In the genomic region with DNA sequence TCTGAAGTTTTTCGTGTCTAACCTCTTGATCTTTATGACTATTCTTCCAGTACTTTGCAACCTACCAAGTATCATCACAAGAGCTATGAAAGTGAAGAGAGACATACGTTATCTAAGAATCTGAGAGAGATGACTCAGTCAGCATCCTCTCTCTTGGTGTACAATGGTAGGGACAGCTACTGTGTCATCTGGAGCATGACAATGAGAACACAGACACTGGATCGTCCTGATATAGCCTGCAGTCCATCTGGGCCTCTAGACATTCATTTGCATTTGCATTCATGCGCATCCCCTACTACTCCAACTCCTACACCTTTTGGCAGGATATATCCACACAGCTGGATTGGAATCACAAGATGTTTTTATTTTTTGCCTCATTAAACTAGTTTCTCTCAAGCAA, we compare ENCODE assay signal across 10 cellular contexts.
DNase-seq lines count a peak whose midpoint lies in the region; ATAC-seq and TF ChIP-seq lines count a peak whose summit lies in the region.
"Had no signal": no experiment of that assay in that cellular context is flagged by ENCODE, and none has a peak within 500 bp of the region (broad histone marks: within the 10 kb centered on the region; RNA-seq: fewer than 3 reads in every experiment).

No MANE protein-coding gene starts in this region.

- no peak overlapping the region for H3K27ac Mint-ChIP-seq in activated T-helper 17 cell treated with anti-CD3 and anti-CD28 coated beads, Interleukin-2, amount 50 U/mL, for 72 hours
- H3K27ac Mint-ChIP-seq in CD14-positive monocyte, result no peak overlapping the region

- no peak for TF ChIP-seq EP300 in ovary (IDR thresholded peaks at IDR 0.05)

- DNase-seq in kidney tubule cell (ENCODE audit: low spot score) (no peak), CD14-positive monocyte (ENCODE audit: low spot score) (no peak), NCI-H1694 treated with DMSO at 0.1 percent for 48 hours (lab: John Stamatoyannopoulos, UW) (no peak), ovary (no peak)
- DNase-seq: activated gamma-delta T cell treated with Interleukin-2 at 50 U/mL for 16 hours; effector CD4-positive, alpha-beta T cell had no signal

- peaks cover 24% of the 10 kb centered on the region for H3K27me3 Mint-ChIP-seq in activated T-helper 17 cell treated with anti-CD3 and anti-CD28 coated beads, Interleukin-2, amount 50 U/mL, for 72 hours
- peaks cover 1 to 3% (median 2%) of the 10 kb centered on the region in 3 donors for H3K27me3 Mint-ChIP-seq in CD14-positive monocyte (ENCODE audit: low read depth in 3 of 3)

- no peaks in the 10 kb centered on the region for H3K36me3 ChIP-seq in ovary

- intact Hi-C loops in CD14-positive monocyte (cut with micrococcal nuclease), result no loop called here
- intact Hi-C loops in ovary (cut with DNase I), result loop anchor here in 1 of 4 donors (10.0 kb wide), 1 partner anchor 673 kb away; no protein-coding TSS in a partner anchor

- no peaks in the 10 kb centered on the region for H3K27me3 ChIP-seq in ovary

- no peaks in the 10 kb centered on the region for H3K9me3 Mint-ChIP-seq in activated T-helper 17 cell treated with anti-CD3 and anti-CD28 coated beads, Interleukin-2, amount 50 U/mL, for 72 hours
- peaks cover 0 to 2% (median 0%) of the 10 kb centered on the region in 7 donors for H3K9me3 Mint-ChIP-seq in CD14-positive monocyte

- TF ChIP-seq CTCF in CD14-positive monocyte (IDR thresholded peaks at IDR 0.05) (no peak), ovary (IDR thresholded peaks at IDR 0.05) (no peak)

- 28 to 45% (median 33%) methylated on average over 4 of the region's 4 CpGs for WGBS in ovary, 3 donors

- no peaks in the 10 kb centered on the region for H3K4me1 ChIP-seq in ovary (ENCODE audit: insufficient read depth)

- H3K4me3 ChIP-seq in ovary, result no peak overlapping the region

- no peaks in the 10 kb centered on the region for H3K4me1 Mint-ChIP-seq in activated T-helper 17 cell treated with anti-CD3 and anti-CD28 coated beads, Interleukin-2, amount 50 U/mL, for 72 hours
- no peaks in the 10 kb centered on the region for H3K4me1 Mint-ChIP-seq in CD14-positive monocyte

- ATAC-seq in GM18517 (IDR thresholded peaks at IDR 0.05; ENCODE audit: unreplicated experiment) (peak; percentile 93), GM21381 (IDR thresholded peaks at IDR 0.05; ENCODE audit: unreplicated experiment) (peak; percentile 98), HG03066 (IDR thresholded peaks at IDR 0.05; ENCODE audit: low read depth, unreplicated experiment) (peak; percentile 94)
- peak; percentile 74 for ATAC-seq in activated T-helper 17 cell treated with anti-CD3 and anti-CD28 coated beads, Interleukin-2, amount 50 U/mL, for 72 hours (replicated peaks)

- no peaks in the 10 kb centered on the region for H3K36me3 Mint-ChIP-seq in activated T-helper 17 cell treated with anti-CD3 and anti-CD28 coated beads, Interleukin-2, amount 50 U/mL, for 72 hours (ENCODE audit: low read depth)
- no peaks in the 10 kb centered on the region for H3K36me3 Mint-ChIP-seq in CD14-positive monocyte

- H3K27ac ChIP-seq in ovary, result no peak overlapping the region

- H3K9me3 ChIP-seq in ovary, result no peaks in the 10 kb centered on the region

- H3K4me3 Mint-ChIP-seq in activated T-helper 17 cell treated with anti-CD3 and anti-CD28 coated beads, Interleukin-2, amount 50 U/mL, for 72 hours, result no peak overlapping the region
- H3K4me3 Mint-ChIP-seq in CD14-positive monocyte, result no peak overlapping the region

- no peak for TF ChIP-seq POLR2A in ovary (IDR thresholded peaks at IDR 0.05)
